In genomic region chr2:236795176-236795860, GRCh38 we compare ENCODE assay signal across 31 cellular contexts.
"Had no signal": no experiment of that assay in that cellular context is flagged by ENCODE, and none has a peak within 500 bp of the region (broad histone marks: within the 10 kb centered on the region; RNA-seq: fewer than 3 reads in every experiment).

No MANE protein-coding gene starts in this region.

- H3K4me1 Mint-ChIP-seq: activated naive CD4-positive, alpha-beta T cell treated with anti-CD3 and anti-CD28 coated beads, Interleukin-2, amount 10 ng/mL, durations not matched to agents 7 days and 5 days had no signal

- H3K36me3 ChIP-seq: heart left ventricle, pancreas, right atrium auricular region, transverse colon, uterus, WERI-Rb-1 had no signal

- H3K27me3 ChIP-seq: foreskin keratinocyte, heart left ventricle, pancreas, right atrium auricular region, testis, transverse colon, uterus had no signal

- H3K9ac ChIP-seq: SK-N-SH had no signal

- H3K9me3 Mint-ChIP-seq: activated naive CD4-positive, alpha-beta T cell treated with anti-CD3 and anti-CD28 coated beads, Interleukin-2, amount 10 ng/mL, durations not matched to agents 7 days and 5 days; activated T-helper 1 cell treated with anti-CD3 and anti-CD28 coated beads, Interleukin-12 subunit alpha, Interleukin-12 subunit beta, Interleukin-2, Interleukin-4 antibody, amounts not matched to agents 30 ng/mL and 10 ng/mL and 1 ng/mL, durations not matched to agents 14 hours and 24 hours and 36 hours; natural killer cell treated with Interleukin-12 subunit alpha and Interleukin-12 subunit beta and Interleukin-15 and Interleukin-18, amount 100 ng/mL, for 72 hours; T-helper 1 cell treated with Interleukin-12 subunit alpha and Interleukin-12 subunit beta and Interleukin-4 antibody, amounts not matched to agents 30 μg/mL and 1 μg/mL, for 36 hours had no signal

- H3K36me3 Mint-ChIP-seq: activated naive CD4-positive, alpha-beta T cell treated with anti-CD3 and anti-CD28 coated beads, Interleukin-2, amount 10 ng/mL, durations not matched to agents 7 days and 5 days; natural killer cell treated with Interleukin-12 subunit alpha and Interleukin-12 subunit beta and Interleukin-15 and Interleukin-18, amount 100 ng/mL, for 72 hours had no signal

- H3K27ac ChIP-seq: coronary artery, foreskin keratinocyte, heart left ventricle, pancreas, psoas muscle, right atrium auricular region, testis, transverse colon, WERI-Rb-1 had no signal

- DNase-seq: activated CD4-positive, alpha-beta T cell treated with anti-CD3 and anti-CD28 coated beads for 48 hours; activated CD4-positive, alpha-beta T cell treated with anti-CD3 and anti-CD28 coated beads, Interleukin-2, amount 50 U/mL, for 48 hours; activated CD8-positive, alpha-beta memory T cell treated with anti-CD3 and anti-CD28 coated beads for 24 hours; activated effector memory CD4-positive, alpha-beta T cell treated with anti-CD3 and anti-CD28 coated beads, Interleukin-2, amount 50 U/mL, for 16 hours; activated naive CD4-positive, alpha-beta T cell treated with anti-CD3 and anti-CD28 coated beads, Interleukin-2, amount 10 ng/mL, durations not matched to agents 7 days and 5 days; dorsolateral prefrontal cortex; effector memory CD4-positive, alpha-beta T cell; foreskin keratinocyte; kidney glomerular epithelial cell; mesendoderm; mucosa of descending colon; pancreas; psoas muscle; SK-N-SH; stimulated activated CD4-positive, alpha-beta T cell treated with anti-CD3 and anti-CD28 coated beads, Interleukin-15, amount 100 ng/mL, for 24 hours; stimulated activated naive CD4-positive, alpha-beta T cell treated with Interleukin-2 at 50 U/mL for 16 hours; SW 1271; T-helper 9 cell; testis; transverse colon; uterus; WERI-Rb-1 had no signal

- H3K4me1 ChIP-seq: foreskin keratinocyte, heart left ventricle, pancreas, psoas muscle, right atrium auricular region, testis, uterus had no signal

- H3K27ac Mint-ChIP-seq: activated naive CD4-positive, alpha-beta T cell treated with anti-CD3 and anti-CD28 coated beads, Interleukin-2, amount 10 ng/mL, durations not matched to agents 7 days and 5 days; activated T-helper 1 cell treated with anti-CD3 and anti-CD28 coated beads, Interleukin-12 subunit alpha, Interleukin-12 subunit beta, Interleukin-2, Interleukin-4 antibody, amounts not matched to agents 30 ng/mL and 10 ng/mL and 1 ng/mL, durations not matched to agents 14 hours and 24 hours and 36 hours; natural killer cell treated with Interleukin-12 subunit alpha and Interleukin-12 subunit beta and Interleukin-15 and Interleukin-18, amount 100 ng/mL, for 72 hours; T-helper 1 cell treated with Interleukin-12 subunit alpha and Interleukin-12 subunit beta and Interleukin-4 antibody, amounts not matched to agents 30 μg/mL and 1 μg/mL, for 36 hours had no signal

- H3K4me3 Mint-ChIP-seq: activated naive CD4-positive, alpha-beta T cell treated with anti-CD3 and anti-CD28 coated beads, Interleukin-2, amount 10 ng/mL, durations not matched to agents 7 days and 5 days; activated T-helper 1 cell treated with anti-CD3 and anti-CD28 coated beads, Interleukin-12 subunit alpha, Interleukin-12 subunit beta, Interleukin-2, Interleukin-4 antibody, amounts not matched to agents 30 ng/mL and 10 ng/mL and 1 ng/mL, durations not matched to agents 14 hours and 24 hours and 36 hours; natural killer cell treated with Interleukin-12 subunit alpha and Interleukin-12 subunit beta and Interleukin-15 and Interleukin-18, amount 100 ng/mL, for 72 hours; T-helper 1 cell treated with Interleukin-12 subunit alpha and Interleukin-12 subunit beta and Interleukin-4 antibody, amounts not matched to agents 30 μg/mL and 1 μg/mL, for 36 hours had no signal

- H3K4me3 ChIP-seq: coronary artery, dorsolateral prefrontal cortex, heart left ventricle, lung, mucosa of descending colon, pancreas, psoas muscle, right atrium auricular region, testis, transverse colon, uterus had no signal

- H3K9me3 ChIP-seq: heart left ventricle, mucosa of descending colon, pancreas, psoas muscle, right atrium auricular region, SK-N-SH, testis, transverse colon, uterus had no signal

- ATAC-seq: activated CD4-positive, CD25-positive, alpha-beta regulatory T cell treated with anti-CD3 and anti-CD28 coated beads, Interleukin-2, amount 50 U/mL, for 24 hours; foreskin keratinocyte; heart left ventricle; left lobe of liver; mucosa of descending colon; pancreas; psoas muscle had no signal

- H3K4me2 ChIP-seq: SK-N-SH had no signal
